Comparison of ENCODE assay signal across 19 cellular contexts in genomic region chr11:67497656-67498291, GRCh38. TPM values are rescaled to one million over a fixed set of nuclear protein-coding genes. Genes with fewer than 3 reads are reported as not detected.
DNase-seq lines count a peak whose midpoint lies in the region; ATAC-seq, FAIRE-seq and TF ChIP-seq lines count a peak whose summit lies in the region.
"Had no signal": no experiment of that assay in that cellular context is flagged by ENCODE, and none has a peak within 500 bp of the region (broad histone marks: within the 10 kb centered on the region; RNA-seq: fewer than 3 reads in every experiment).

No MANE protein-coding gene starts in this region.

- no peaks in the 10 kb centered on the region for H3K9me3 ChIP-seq in kidney (ENCODE audit: control insufficient read depth in 1 of 2, low read length in 2 of 2)
- H3K9me3 ChIP-seq: HAP-1 had no signal

- peaks cover 23% of the 10 kb centered on the region for H3K4me1 Mint-ChIP-seq in activated T-cell treated with anti-CD3 and anti-CD28 coated beads, Interleukin-2, amount 50 U/mL, for 24 hours (ENCODE audit: low read depth)
- H3K4me1 Mint-ChIP-seq in natural killer cell treated with Interleukin-12 subunit alpha and Interleukin-12 subunit beta and Interleukin-15 and Interleukin-18, amount 100 ng/mL, for 72 hours (ENCODE audit: low read depth in 2 of 2) = peaks cover 12 to 13% of the 10 kb centered on the region in 2 donors
- peaks cover 11 to 12% of the 10 kb centered on the region in 2 donors for H3K4me1 Mint-ChIP-seq in natural killer cell
- H3K4me1 Mint-ChIP-seq in stimulated activated effector memory CD8-positive, alpha-beta T cell treated with anti-CD3 and anti-CD28 coated beads, Interleukin-12 subunit alpha, Interleukin-12 subunit beta, amount 100 ng/mL, for 72 hours = peaks cover 23% of the 10 kb centered on the region

- H3K4me3 Mint-ChIP-seq in activated T-cell treated with anti-CD3 and anti-CD28 coated beads, Interleukin-2, amount 50 U/mL, for 24 hours = no peak overlapping the region
- H3K4me3 Mint-ChIP-seq in natural killer cell treated with Interleukin-12 subunit alpha and Interleukin-12 subunit beta and Interleukin-15 and Interleukin-18, amount 100 ng/mL, for 72 hours = no peak overlapping the region
- H3K4me3 Mint-ChIP-seq in natural killer cell = no peak overlapping the region
- H3K4me3 Mint-ChIP-seq in stimulated activated effector memory CD8-positive, alpha-beta T cell treated with anti-CD3 and anti-CD28 coated beads, Interleukin-12 subunit alpha, Interleukin-12 subunit beta, amount 100 ng/mL, for 72 hours = no peak overlapping the region
- H3K4me3 Mint-ChIP-seq: CD4-positive, CD25-positive, alpha-beta regulatory T cell had no signal

- ATAC-seq in natural killer cell treated with Interleukin-12 subunit alpha and Interleukin-12 subunit beta and Interleukin-15 and Interleukin-18, amount 100 ng/mL, for 72 hours = no peak
- ATAC-seq in natural killer cell = no peak
- no peak for ATAC-seq in stimulated activated effector memory CD8-positive, alpha-beta T cell treated with anti-CD3 and anti-CD28 coated beads, Interleukin-12 subunit alpha, Interleukin-12 subunit beta, amount 100 ng/mL, for 72 hours
- ATAC-seq in HG03521 (IDR thresholded peaks at IDR 0.05; ENCODE audit: unreplicated experiment) = no peak

- no peak for FAIRE-seq in kidney (lab: Jason Lieb, UNC)
- FAIRE-seq: GM12892, GM19239 had no signal

- H3K4me3 ChIP-seq in kidney (ENCODE audit: low read length in 2 of 2) = no peak overlapping the region
- H3K4me3 ChIP-seq: BLaER1 treated with 17β-estradiol and CSF1 and Interleukin-3, amounts not matched to agents 10 nM and 100 nM; HAP-1 had no signal

- TF ChIP-seq CTCF in natural killer cell (IDR thresholded peaks at IDR 0.05) = no peak
- no peak for TF ChIP-seq CTCF in kidney (IDR thresholded peaks at IDR 0.05; ENCODE audit: borderline replicate concordance, extremely low read depth, insufficient read depth)

- H3K27me3 Mint-ChIP-seq in activated T-cell treated with anti-CD3 and anti-CD28 coated beads, Interleukin-2, amount 50 U/mL, for 24 hours = no peaks in the 10 kb centered on the region
- H3K27me3 Mint-ChIP-seq in natural killer cell treated with Interleukin-12 subunit alpha and Interleukin-12 subunit beta and Interleukin-15 and Interleukin-18, amount 100 ng/mL, for 72 hours = no peaks in the 10 kb centered on the region
- H3K27me3 Mint-ChIP-seq in natural killer cell (ENCODE audit: low read depth in 2 of 2) = no peaks in the 10 kb centered on the region
- H3K27me3 Mint-ChIP-seq: CD4-positive, CD25-positive, alpha-beta regulatory T cell had no signal

- peaks cover 9 to 14% of the 10 kb centered on the region in 2 donors for H3K36me3 ChIP-seq in kidney (ENCODE audit: control insufficient read depth in 1 of 2, insufficient read depth in 2 of 2, low read length in 2 of 2)

- DNase-seq in activated T-cell treated with anti-CD3 and anti-CD28 coated beads, Interleukin-2, amount 50 U/mL, for 24 hours = no peak
- no peak for DNase-seq in activated T-cell treated with anti-CD3 and anti-CD28 coated beads, Interleukin-2, amount 50 U/mL, for 48 hours
- DNase-seq in natural killer cell treated with Interleukin-12 subunit alpha and Interleukin-12 subunit beta and Interleukin-15 and Interleukin-18, amount 100 ng/mL, for 72 hours (ENCODE audit: low spot score) = peak; percentile 51
- DNase-seq in natural killer cell = no peak
- DNase-seq in kidney = peak; percentile 65
- DNase-seq in stimulated activated effector memory CD8-positive, alpha-beta T cell treated with anti-CD3 and anti-CD28 coated beads, Interleukin-12 subunit alpha, Interleukin-12 subunit beta, amount 100 ng/mL, for 72 hours (ENCODE audit: low spot score in 2 of 2) = no peak
- DNase-seq in A172 (ENCODE audit: low spot score) = no peak
- DNase-seq: 8988T; ACHN; CD4-positive, CD25-positive, alpha-beta regulatory T cell; DND-41; GDM1; GOT3 had no signal

- intact Hi-C loops in natural killer cell (cut with micrococcal nuclease) (no loop called here), kidney (cut with DNase I) (no loop called here)

- H3K27ac Mint-ChIP-seq in activated T-cell treated with anti-CD3 and anti-CD28 coated beads, Interleukin-2, amount 50 U/mL, for 24 hours = peak overlapping the region; percentile 55
- H3K27ac Mint-ChIP-seq in natural killer cell treated with Interleukin-12 subunit alpha and Interleukin-12 subunit beta and Interleukin-15 and Interleukin-18, amount 100 ng/mL, for 72 hours = no peak overlapping the region
- no peak overlapping the region for H3K27ac Mint-ChIP-seq in natural killer cell
- peak overlapping the region; percentile 61 for H3K27ac Mint-ChIP-seq in stimulated activated effector memory CD8-positive, alpha-beta T cell treated with anti-CD3 and anti-CD28 coated beads, Interleukin-12 subunit alpha, Interleukin-12 subunit beta, amount 100 ng/mL, for 72 hours
- H3K27ac Mint-ChIP-seq: CD4-positive, CD25-positive, alpha-beta regulatory T cell had no signal

- peaks cover 85% of the 10 kb centered on the region for H3K36me3 Mint-ChIP-seq in activated T-cell treated with anti-CD3 and anti-CD28 coated beads, Interleukin-2, amount 50 U/mL, for 24 hours (ENCODE audit: low read depth)
- H3K36me3 Mint-ChIP-seq in natural killer cell treated with Interleukin-12 subunit alpha and Interleukin-12 subunit beta and Interleukin-15 and Interleukin-18, amount 100 ng/mL, for 72 hours = peaks cover 8% of the 10 kb centered on the region
- H3K36me3 Mint-ChIP-seq in natural killer cell = peaks cover 7% of the 10 kb centered on the region
- H3K36me3 Mint-ChIP-seq in stimulated activated effector memory CD8-positive, alpha-beta T cell treated with anti-CD3 and anti-CD28 coated beads, Interleukin-12 subunit alpha, Interleukin-12 subunit beta, amount 100 ng/mL, for 72 hours = peaks cover 99% of the 10 kb centered on the region

- no peak overlapping the region for H3K9ac ChIP-seq in kidney (ENCODE audit: low read length in 2 of 2)

- no peaks in the 10 kb centered on the region for H3K9me3 Mint-ChIP-seq in activated T-cell treated with anti-CD3 and anti-CD28 coated beads, Interleukin-2, amount 50 U/mL, for 24 hours
- no peaks in the 10 kb centered on the region for H3K9me3 Mint-ChIP-seq in natural killer cell treated with Interleukin-12 subunit alpha and Interleukin-12 subunit beta and Interleukin-15 and Interleukin-18, amount 100 ng/mL, for 72 hours
- no peaks in the 10 kb centered on the region for H3K9me3 Mint-ChIP-seq in natural killer cell
- H3K9me3 Mint-ChIP-seq in stimulated activated effector memory CD8-positive, alpha-beta T cell treated with anti-CD3 and anti-CD28 coated beads, Interleukin-12 subunit alpha, Interleukin-12 subunit beta, amount 100 ng/mL, for 72 hours = no peaks in the 10 kb centered on the region
- H3K9me3 Mint-ChIP-seq: CD4-positive, CD25-positive, alpha-beta regulatory T cell had no signal

- no peak overlapping the region for H3K27ac ChIP-seq in kidney (ENCODE audit: low read depth in 2 of 2, low read length in 2 of 2)
- H3K27ac ChIP-seq: BLaER1 treated with 17β-estradiol and CSF1 and Interleukin-3, amounts not matched to agents 10 nM and 100 nM; HL-60 had no signal

- no peaks in the 10 kb centered on the region for H3K4me1 ChIP-seq in kidney (ENCODE audit: control insufficient read depth in 1 of 2, insufficient read depth in 1 of 2, low read depth in 1 of 2, low read length in 2 of 2)
- H3K4me1 ChIP-seq: HAP-1 had no signal

RNA-seq across cellular contexts. Expression of gene PITPNM1, which starts 7.4 kb away (rescaled TPM):
- 100 to 1,000 TPM in 1 of 2 donors, 10 to 100 TPM in 1; 66.0 to 174 TPM for total RNA-seq in natural killer cell treated with Interleukin-12 subunit alpha and Interleukin-12 subunit beta and Interleukin-15 and Interleukin-18, amount 100 ng/mL, for 72 hours
- total RNA-seq in natural killer cell (100 to 1,000 TPM in 2 of 3 donors, 10 to 100 TPM in 1; 99.9 to 135 (median 123) TPM), kidney (74.7 TPM)
- 19.3 TPM for polyA plus RNA-seq in kidney (ENCODE audit: insufficient read depth, low read depth, low replicate concordance)
- total RNA-seq in A172 (2014; rRNA removed; shearing (Covaris generic)) = 27.0 and 29.9 TPM in 2 replicates

RNA-seq across cellular contexts. Expression of gene CDK2AP2, which starts 10.2 kb away (rescaled TPM):
- total RNA-seq in natural killer cell treated with Interleukin-12 subunit alpha and Interleukin-12 subunit beta and Interleukin-15 and Interleukin-18, amount 100 ng/mL, for 72 hours = 100 to 1,000 TPM in 1 of 2 donors, 10 to 100 TPM in 1; 92.6 to 103 TPM
- 10 to 100 TPM; 57.9 to 67.7 (median 65.5) TPM for total RNA-seq in natural killer cell
- 98.4 TPM for total RNA-seq in kidney
- 188 TPM for polyA plus RNA-seq in kidney (ENCODE audit: insufficient read depth, low read depth, low replicate concordance)
- total RNA-seq in A172 (2014; rRNA removed; shearing (Covaris generic)) = 48.4 and 50.9 TPM in 2 replicates

RNA-seq across cellular contexts. Expression of gene AIP, which starts 14.9 kb away (rescaled TPM):
- 100 to 1,000 TPM; 120 to 140 TPM for total RNA-seq in natural killer cell treated with Interleukin-12 subunit alpha and Interleukin-12 subunit beta and Interleukin-15 and Interleukin-18, amount 100 ng/mL, for 72 hours
- 100 to 1,000 TPM in 1 of 3 donors, 10 to 100 TPM in 2; 93.3 to 113 (median 98.1) TPM for total RNA-seq in natural killer cell
- total RNA-seq in kidney = 61.5 TPM
- 135 TPM for polyA plus RNA-seq in kidney (ENCODE audit: insufficient read depth, low read depth, low replicate concordance)
- total RNA-seq in A172 (2014; rRNA removed; shearing (Covaris generic)) = 95.8 and 99.9 TPM in 2 replicates

RNA-seq across cellular contexts. Expression of gene CABP2, which starts 25.5 kb away (rescaled TPM):
- not detected for total RNA-seq in natural killer cell treated with Interleukin-12 subunit alpha and Interleukin-12 subunit beta and Interleukin-15 and Interleukin-18, amount 100 ng/mL, for 72 hours
- total RNA-seq in natural killer cell (not detected), kidney (not detected)
- polyA plus RNA-seq in kidney (ENCODE audit: insufficient read depth, low read depth, low replicate concordance) = not detected
- not detected in 2 replicates for total RNA-seq in A172 (2014; rRNA removed; shearing (Covaris generic))
- total RNA-seq: CD4-positive, CD25-positive, alpha-beta regulatory T cell had no signal
- polyA plus RNA-seq: CD4-positive, CD25-positive, alpha-beta regulatory T cell had no signal

RNA-seq across cellular contexts. Expression of gene TMEM134, which starts 28.7 kb away (rescaled TPM):
- 10 to 100 TPM; 30.7 to 39.1 TPM for total RNA-seq in natural killer cell treated with Interleukin-12 subunit alpha and Interleukin-12 subunit beta and Interleukin-15 and Interleukin-18, amount 100 ng/mL, for 72 hours
- 10 to 100 TPM; 57.8 to 65.7 (median 61.2) TPM for total RNA-seq in natural killer cell
- 65.5 TPM for total RNA-seq in kidney
- polyA plus RNA-seq in kidney (ENCODE audit: insufficient read depth, low read depth, low replicate concordance) = 127 TPM
- total RNA-seq in A172 (2014; rRNA removed; shearing (Covaris generic)) = 14.0 and 20.0 TPM in 2 replicates

Comparison
In these comparisons a context has a peak if more than half of its experiments do, and no peak if none do; other contexts are left out.
1. DNase-seq: peak in natural killer cell treated with Interleukin-12 subunit alpha and Interleukin-12 subunit beta and Interleukin-15 and Interleukin-18, amount 100 ng/mL, for 72 hours (single experiment) and kidney (single experiment); none in activated T-cell treated with anti-CD3 and anti-CD28 coated beads, Interleukin-2, amount 50 U/mL, for 24 hours (single experiment), activated T-cell treated with anti-CD3 and anti-CD28 coated beads, Interleukin-2, amount 50 U/mL, for 48 hours (0 of 2), natural killer cell (single experiment), stimulated activated effector memory CD8-positive, alpha-beta T cell treated with anti-CD3 and anti-CD28 coated beads, Interleukin-12 subunit alpha, Interleukin-12 subunit beta, amount 100 ng/mL, for 72 hours (0 of 2) and A172 (single experiment).
2. H3K27ac Mint-ChIP-seq: peak in activated T-cell treated with anti-CD3 and anti-CD28 coated beads, Interleukin-2, amount 50 U/mL, for 24 hours (single experiment) and stimulated activated effector memory CD8-positive, alpha-beta T cell treated with anti-CD3 and anti-CD28 coated beads, Interleukin-12 subunit alpha, Interleukin-12 subunit beta, amount 100 ng/mL, for 72 hours (single experiment); none in natural killer cell treated with Interleukin-12 subunit alpha and Interleukin-12 subunit beta and Interleukin-15 and Interleukin-18, amount 100 ng/mL, for 72 hours (0 of 2) and natural killer cell (0 of 2).